ENCODE assay signal across 18 cellular contexts in genomic region chr1:86798608-86799291, GRCh38.
DNase-seq lines count a peak whose midpoint lies in the region; ATAC-seq and TF ChIP-seq lines count a peak whose summit lies in the region.
"Had no signal": no experiment of that assay in that cellular context is flagged by ENCODE, and none has a peak within 500 bp of the region (broad histone marks: within the 10 kb centered on the region; RNA-seq: fewer than 3 reads in every experiment).

No MANE protein-coding gene starts in this region.

- ATAC-seq in activated naive CD4-positive, alpha-beta T cell treated with anti-CD3 and anti-CD28 coated beads, Interleukin-2, amount 50 U/mL, for 72 hours = peak; percentile 73 to 82
- peak; percentile 90 for ATAC-seq in HG02610 (IDR thresholded peaks at IDR 0.05; ENCODE audit: unreplicated experiment)
- peak; percentile 87 to 90 for ATAC-seq in stimulated activated naive B cell treated with anti-CD40 and anti-IgM and Interleukin-4, amounts not matched to agents 10 μg/mL and 1 μg/mL and 100 μg/mL, for 72 hours (replicated peaks)
- ATAC-seq: pancreas had no signal

- peak overlapping the region; percentile 82 for H3K9ac ChIP-seq in OCI-LY3 (ENCODE audit: low read length)
- H3K9ac ChIP-seq: GM23248 had no signal

- peaks cover 4% of the 10 kb centered on the region for H3K27me3 Mint-ChIP-seq in activated naive CD4-positive, alpha-beta T cell treated with anti-CD3 and anti-CD28 coated beads, Interleukin-2, amount 10 ng/mL, durations not matched to agents 7 days and 5 days
- H3K27me3 Mint-ChIP-seq in stimulated activated naive B cell treated with anti-CD40 and anti-IgM and Interleukin-4, amounts not matched to agents 10 μg/mL and 1 μg/mL and 100 μg/mL, for 72 hours = no peaks in the 10 kb centered on the region

- H3K9me3 Mint-ChIP-seq in activated naive CD4-positive, alpha-beta T cell treated with anti-CD3 and anti-CD28 coated beads, Interleukin-2, amount 50 U/mL, for 72 hours = peaks cover 0 to 3% of the 10 kb centered on the region in 2 donors
- H3K9me3 Mint-ChIP-seq in activated naive CD4-positive, alpha-beta T cell treated with anti-CD3 and anti-CD28 coated beads, Interleukin-2, amount 10 ng/mL, durations not matched to agents 7 days and 5 days = no peaks in the 10 kb centered on the region
- peaks cover 4 to 5% of the 10 kb centered on the region in 2 donors for H3K9me3 Mint-ChIP-seq in stimulated activated naive B cell treated with anti-CD40 and anti-IgM and Interleukin-4, amounts not matched to agents 10 μg/mL and 1 μg/mL and 100 μg/mL, for 72 hours

- H3K4me3 Mint-ChIP-seq in activated naive CD4-positive, alpha-beta T cell treated with anti-CD3 and anti-CD28 coated beads, Interleukin-2, amount 10 ng/mL, durations not matched to agents 7 days and 5 days = no peak overlapping the region
- H3K4me3 Mint-ChIP-seq in stimulated activated naive B cell treated with anti-CD40 and anti-IgM and Interleukin-4, amounts not matched to agents 10 μg/mL and 1 μg/mL and 100 μg/mL, for 72 hours = no peak overlapping the region

- CTCF ChIA-PET in activated naive CD4-positive, alpha-beta T cell treated with anti-CD3 and anti-CD28 coated beads, Interleukin-2, amount 10 ng/mL, durations not matched to agents 7 days and 5 days (lab: Charles Lee) = no interaction called here

- DNase-seq in activated naive CD4-positive, alpha-beta T cell treated with anti-CD3 and anti-CD28 coated beads, Interleukin-2, amount 50 U/mL, for 72 hours (ENCODE audit: low spot score in 2 of 2) = no peak
- DNase-seq in activated naive CD4-positive, alpha-beta T cell treated with anti-CD3 and anti-CD28 coated beads, Interleukin-2, amount 10 ng/mL, durations not matched to agents 7 days and 5 days = no peak
- DNase-seq in stimulated activated naive B cell treated with anti-CD40 and anti-IgM and Interleukin-4, amounts not matched to agents 10 μg/mL and 1 μg/mL and 100 μg/mL, for 72 hours = peak; percentile 3
- DNase-seq in NCI-H524 (lab: John Stamatoyannopoulos, UW) (no peak), NCI-H345 (lab: John Stamatoyannopoulos, UW) (no peak), pons (ENCODE audit: low spot score) (no peak)
- DNase-seq: cerebellar nuclear complex, GF-D8, GM23248, head of caudate nucleus, kidney, NCI-H2171 treated with DMSO at 0.1 percent for 48 hours, pancreas, substantia nigra, WERI-Rb-1 had no signal

- peaks cover 3% of the 10 kb centered on the region; the same call in 1 of the 2 replicates for H3K9me3 ChIP-seq in OCI-LY3 (ENCODE audit: insufficient read depth, low read length)
- H3K9me3 ChIP-seq: pancreas had no signal

- no peak for TF ChIP-seq CTCF in OCI-LY3 (IDR thresholded peaks at IDR 0.05; ENCODE audit: low read depth, low read length)

- peaks cover 0 to 5% of the 10 kb centered on the region in 2 donors for H3K36me3 Mint-ChIP-seq in activated naive CD4-positive, alpha-beta T cell treated with anti-CD3 and anti-CD28 coated beads, Interleukin-2, amount 50 U/mL, for 72 hours
- no peaks in the 10 kb centered on the region for H3K36me3 Mint-ChIP-seq in activated naive CD4-positive, alpha-beta T cell treated with anti-CD3 and anti-CD28 coated beads, Interleukin-2, amount 10 ng/mL, durations not matched to agents 7 days and 5 days
- peaks cover 0 to 8% of the 10 kb centered on the region in 2 donors for H3K36me3 Mint-ChIP-seq in stimulated activated naive B cell treated with anti-CD40 and anti-IgM and Interleukin-4, amounts not matched to agents 10 μg/mL and 1 μg/mL and 100 μg/mL, for 72 hours

- no peak overlapping the region for H3K27ac Mint-ChIP-seq in activated naive CD4-positive, alpha-beta T cell treated with anti-CD3 and anti-CD28 coated beads, Interleukin-2, amount 50 U/mL, for 72 hours
- H3K27ac Mint-ChIP-seq in activated naive CD4-positive, alpha-beta T cell treated with anti-CD3 and anti-CD28 coated beads, Interleukin-2, amount 10 ng/mL, durations not matched to agents 7 days and 5 days = no peak overlapping the region
- peak overlapping the region; percentile 60 for H3K27ac Mint-ChIP-seq in stimulated activated naive B cell treated with anti-CD40 and anti-IgM and Interleukin-4, amounts not matched to agents 10 μg/mL and 1 μg/mL and 100 μg/mL, for 72 hours

- no peaks in the 10 kb centered on the region for H3K27me3 ChIP-seq in OCI-LY3 (ENCODE audit: low read depth, low read length)
- H3K27me3 ChIP-seq: pancreas, SJSA1 had no signal

- peak overlapping the region; percentile 81 for H3K4me2 ChIP-seq in OCI-LY3 (ENCODE audit: low read length)

- H3K79me2 ChIP-seq in OCI-LY3 (ENCODE audit: low read length) = no peaks in the 10 kb centered on the region

- H2AFZ ChIP-seq in OCI-LY3 (ENCODE audit: low read depth, low read length) = peak overlapping the region; percentile 7; the same call in 1 of the 2 replicates
- H2AFZ ChIP-seq: GM23248 had no signal

- peak overlapping the region; percentile 100 for H3K27ac ChIP-seq in OCI-LY3 (ENCODE audit: low read length)
- H3K27ac ChIP-seq: GM23248, pancreas, SJSA1, WERI-Rb-1 had no signal

- no peaks in the 10 kb centered on the region for H4K20me1 ChIP-seq in OCI-LY3 (ENCODE audit: insufficient read depth, low read length)

- H3K4me1 ChIP-seq in OCI-LY3 (ENCODE audit: low read length) = peaks cover 52% of the 10 kb centered on the region
- H3K4me1 ChIP-seq: SJSA1 had no signal

- peaks cover 3% of the 10 kb centered on the region for H3K36me3 ChIP-seq in OCI-LY3 (replicated peaks; ENCODE audit: low read depth, low read length)
- H3K36me3 ChIP-seq: pancreas, SJSA1, WERI-Rb-1 had no signal

- H3K4me1 Mint-ChIP-seq in activated naive CD4-positive, alpha-beta T cell treated with anti-CD3 and anti-CD28 coated beads, Interleukin-2, amount 10 ng/mL, durations not matched to agents 7 days and 5 days = no peaks in the 10 kb centered on the region
- peaks cover 13 to 16% of the 10 kb centered on the region in 2 donors for H3K4me1 Mint-ChIP-seq in stimulated activated naive B cell treated with anti-CD40 and anti-IgM and Interleukin-4, amounts not matched to agents 10 μg/mL and 1 μg/mL and 100 μg/mL, for 72 hours

- H3K4me3 ChIP-seq in OCI-LY3 (ENCODE audit: low read length) = peak overlapping the region; percentile 46
- H3K4me3 ChIP-seq: GM23248, pancreas, SJSA1 had no signal
